13 cellular contexts compared by ENCODE assay signal in genomic region chr21:36388076-36388475, GRCh38.
"Had no signal": no experiment of that assay in that cellular context is flagged by ENCODE, and none has a peak within 500 bp of the region (broad histone marks: within the 10 kb centered on the region; RNA-seq: fewer than 3 reads in every experiment).

No MANE protein-coding gene starts in this region.

- H3K27me3 Mint-ChIP-seq: activated CD4-positive, alpha-beta T cell treated with anti-CD3 and anti-CD28 coated beads, Interleukin-2, amount 10 ng/mL, durations not matched to agents 24 days and 14 days; activated naive CD4-positive, alpha-beta T cell treated with anti-CD3 and anti-CD28 coated beads, Interleukin-2, amount 10 ng/mL, durations not matched to agents 7 days and 5 days; activated T-helper 17 cell treated with anti-CD3 and anti-CD28 coated beads, Interleukin-2, amount 50 U/mL, for 72 hours had no signal

- H3K4me3 ChIP-seq: cardiac muscle cell, neural progenitor cell, ovary, testis had no signal

- H3K36me3 ChIP-seq: cardiac muscle cell, neural progenitor cell, ovary had no signal

- H3K4me1 Mint-ChIP-seq: activated T-helper 17 cell treated with anti-CD3 and anti-CD28 coated beads, Interleukin-2, amount 50 U/mL, for 72 hours had no signal

- H3K27ac ChIP-seq: cardiac muscle cell, neural progenitor cell, ovary, testis had no signal

- H3K4me1 ChIP-seq: neural progenitor cell, testis had no signal

- H3K4me3 Mint-ChIP-seq: activated naive CD4-positive, alpha-beta T cell treated with anti-CD3 and anti-CD28 coated beads, Interleukin-2, amount 10 ng/mL, durations not matched to agents 7 days and 5 days; WTC11 had no signal

- H3K9me3 Mint-ChIP-seq: activated CD4-positive, alpha-beta T cell treated with anti-CD3 and anti-CD28 coated beads, Interleukin-2, amount 10 ng/mL, durations not matched to agents 24 days and 14 days; activated T-helper 17 cell treated with anti-CD3 and anti-CD28 coated beads, Interleukin-2, amount 50 U/mL, for 72 hours; immature natural killer cell had no signal

- DNase-seq: activated CD4-positive, alpha-beta T cell treated with anti-CD3 and anti-CD28 coated beads, Interleukin-2, amount 10 ng/mL, durations not matched to agents 24 days and 14 days; activated naive CD4-positive, alpha-beta T cell treated with anti-CD3 and anti-CD28 coated beads, Interleukin-2, amount 10 ng/mL, durations not matched to agents 7 days and 5 days; immature natural killer cell; left colon; ovary; stimulated activated CD4-positive, alpha-beta T cell treated with anti-CD3 and anti-CD28 coated beads, Interleukin-4, amount 100 ng/mL, for 1 hour; stimulated activated CD8-positive, alpha-beta memory T cell treated with anti-CD3 and anti-CD28 coated beads, Interleukin-4, amount 100 ng/mL, for 48 hours; stimulated activated naive CD8-positive, alpha-beta T cell treated with anti-CD3 and anti-CD28 coated beads, Interleukin-15, Interleukin-2, amounts not matched to agents 100 U/mL and 50 U/mL, for 24 hours; testis had no signal

- H3K9me3 ChIP-seq: ovary, testis had no signal

- H3K27ac Mint-ChIP-seq: activated CD4-positive, alpha-beta T cell treated with anti-CD3 and anti-CD28 coated beads, Interleukin-2, amount 10 ng/mL, durations not matched to agents 24 days and 14 days; activated naive CD4-positive, alpha-beta T cell treated with anti-CD3 and anti-CD28 coated beads, Interleukin-2, amount 10 ng/mL, durations not matched to agents 7 days and 5 days; activated T-helper 17 cell treated with anti-CD3 and anti-CD28 coated beads, Interleukin-2, amount 50 U/mL, for 72 hours; neural progenitor cell had no signal
